8 cellular contexts compared by ENCODE assay signal in genomic region chr15:70362911-70363310, GRCh38.
DNase-seq lines count a peak whose midpoint lies in the region; ATAC-seq and TF ChIP-seq lines count a peak whose summit lies in the region.

No MANE protein-coding gene starts in this region.

- TF ChIP-seq CTCF in DND-41 (IDR thresholded peaks at IDR 0.05; ENCODE audit: borderline replicate concordance, extremely low read depth, low read length, poor library complexity, severe bottlenecking) (peak; percentile 28), MM.1S (IDR thresholded peaks at IDR 0.05; ENCODE audit: low read length) (peak; percentile 72), choroid plexus epithelial cell (conservative IDR thresholded peaks at IDR 0.05; ENCODE audit: low read depth, low read length) (peak; percentile 92)

- DNase-seq in DND-41 = no peak
- DNase-seq in MM.1S = no peak
- DNase-seq in choroid plexus epithelial cell (ENCODE audit: low read depth) = peak; percentile 71
- peak; percentile 55 for DNase-seq in mesenchymal stem cell
- DNase-seq in T-helper 9 cell = no peak
- no peak for DNase-seq in dedifferentiated amniotic fluid mesenchymal stem cell (ENCODE audit: extremely low spot score)
- DNase-seq in activated T-cell treated with anti-CD3 and anti-CD28 coated beads, Interleukin-2, amount 50 U/mL, for 1 hour = no peak
- DNase-seq in naive thymus-derived CD4-positive, alpha-beta T cell = no peak

- H3K4me3 ChIP-seq in DND-41 (ENCODE audit: low read depth in 1 of 2, low read length in 2 of 2) (no peak overlapping the region), MM.1S (ENCODE audit: low read length) (no peak overlapping the region), choroid plexus epithelial cell (ENCODE audit: low read depth, low read length) (no peak overlapping the region), mesenchymal stem cell (ENCODE audit: insufficient read depth in 1 of 2, low read depth in 1 of 2, low read length in 2 of 2) (no peak overlapping the region)
- H3K4me3 ChIP-seq in naive thymus-derived CD4-positive, alpha-beta T cell (ENCODE audit: low read length) = no peak overlapping the region

- no peak overlapping the region for H3K23ac ChIP-seq in mesenchymal stem cell (ENCODE audit: low read length in 2 of 2)

- H2AK5ac ChIP-seq in mesenchymal stem cell (ENCODE audit: low read length, severe bottlenecking) = no peak overlapping the region

- peaks cover 0 to 9% (median 0%) of the 10 kb centered on the region in 5 donors for H3K36me3 Mint-ChIP-seq in naive thymus-derived CD4-positive, alpha-beta T cell

- H4K91ac ChIP-seq in mesenchymal stem cell (ENCODE audit: low read length) = no peak overlapping the region

- no peaks in the 10 kb centered on the region for H3K79me1 ChIP-seq in mesenchymal stem cell (replicated peaks; ENCODE audit: low read length, poor library complexity, severe bottlenecking)

- H3K9me2 ChIP-seq in MM.1S (replicated peaks; ENCODE audit: insufficient read depth, low read length) = no peaks in the 10 kb centered on the region

- no peak overlapping the region for H3K14ac ChIP-seq in mesenchymal stem cell (ENCODE audit: low read length in 2 of 2)

- H3K79me2 ChIP-seq in DND-41 (ENCODE audit: insufficient read depth, low read length) (no peaks in the 10 kb centered on the region), MM.1S (ENCODE audit: low read length) (no peaks in the 10 kb centered on the region)

- H3K4me2 ChIP-seq in DND-41 (ENCODE audit: insufficient read depth, low read length) (no peak overlapping the region), MM.1S (ENCODE audit: low read depth, low read length) (no peak overlapping the region), mesenchymal stem cell (ENCODE audit: low read length, poor library complexity, severe bottlenecking) (no peak overlapping the region)

- H3K27me3 Mint-ChIP-seq in naive thymus-derived CD4-positive, alpha-beta T cell = peaks cover 0 to 44% (median 10%) of the 10 kb centered on the region in 5 donors

- H4K20me1 ChIP-seq in DND-41 (ENCODE audit: insufficient read depth, low read length) (no peaks in the 10 kb centered on the region), MM.1S (ENCODE audit: insufficient read depth, low read length) (no peaks in the 10 kb centered on the region)

- no peaks in the 10 kb centered on the region for H3K9me3 ChIP-seq in DND-41 (ENCODE audit: insufficient read depth, low read length, severe bottlenecking)
- H3K9me3 ChIP-seq in MM.1S (replicated peaks; ENCODE audit: insufficient read depth, low read length) = no peaks in the 10 kb centered on the region
- H3K9me3 ChIP-seq in mesenchymal stem cell (ENCODE audit: control insufficient read depth, low read length) = peaks cover 6% of the 10 kb centered on the region
- H3K9me3 ChIP-seq in naive thymus-derived CD4-positive, alpha-beta T cell (ENCODE audit: control insufficient read depth in 2 of 3, low read length in 3 of 3) = no peaks in the 10 kb centered on the region

- H2BK5ac ChIP-seq in mesenchymal stem cell (ENCODE audit: low read depth, low read length, poor library complexity, severe bottlenecking) = no peak overlapping the region

- CTCF ChIA-PET in naive thymus-derived CD4-positive, alpha-beta T cell (lab: Charles Lee) = no interaction called here

- H2AFZ ChIP-seq in DND-41 (ENCODE audit: low read depth, low read length) = no peak overlapping the region
- H2AFZ ChIP-seq in MM.1S (ENCODE audit: low read length) = no peak overlapping the region
- H2AFZ ChIP-seq in mesenchymal stem cell (ENCODE audit: low read depth, low read length) = no peak overlapping the region

- no peak overlapping the region for H3K18ac ChIP-seq in mesenchymal stem cell (ENCODE audit: low read depth in 1 of 2, low read length in 2 of 2)

- no peaks in the 10 kb centered on the region for H3F3A ChIP-seq in MM.1S (ENCODE audit: insufficient read depth, low read length)

- no peak overlapping the region for H2BK15ac ChIP-seq in mesenchymal stem cell (ENCODE audit: low read depth, poor library complexity, severe bottlenecking)

- POLR2A ChIA-PET in naive thymus-derived CD4-positive, alpha-beta T cell (lab: Charles Lee) = no interaction called here

- H3K27ac ChIP-seq in DND-41 (ENCODE audit: low read length) = no peak overlapping the region
- no peak overlapping the region for H3K27ac ChIP-seq in MM.1S (ENCODE audit: low read length)
- H3K27ac ChIP-seq in mesenchymal stem cell (ENCODE audit: low read length, poor library complexity, severe bottlenecking) = no peak overlapping the region
- H3K27ac ChIP-seq in naive thymus-derived CD4-positive, alpha-beta T cell (ENCODE audit: low read depth, low read length) = no peak overlapping the region

- H2BK120ac ChIP-seq in mesenchymal stem cell (ENCODE audit: low read depth, low read length) = no peak overlapping the region

- peaks cover 0 to 4% (median 0%) of the 10 kb centered on the region in 11 donors for H3K9me3 Mint-ChIP-seq in naive thymus-derived CD4-positive, alpha-beta T cell

- H3K4ac ChIP-seq in mesenchymal stem cell (ENCODE audit: low read depth in 1 of 2, low read length in 2 of 2) = peak overlapping the region in 1 of 2 experiments; percentile 31

- no peak overlapping the region for H2BK12ac ChIP-seq in mesenchymal stem cell (ENCODE audit: low read length in 2 of 2)

- H3K4me1 ChIP-seq in DND-41 (ENCODE audit: insufficient read depth, low read length) = peaks cover 7% of the 10 kb centered on the region
- H3K4me1 ChIP-seq in MM.1S (ENCODE audit: low read length) = no peaks in the 10 kb centered on the region; the same call in 1 of the 2 replicates
- H3K4me1 ChIP-seq in mesenchymal stem cell (ENCODE audit: control insufficient read depth, insufficient read depth, low read depth, low read length) = no peaks in the 10 kb centered on the region
- H3K4me1 ChIP-seq in naive thymus-derived CD4-positive, alpha-beta T cell (ENCODE audit: control insufficient read depth in 2 of 2, insufficient read depth in 2 of 2, low read length in 2 of 2) = peaks cover 0 to 2% of the 10 kb centered on the region in 2 donors

- no peak overlapping the region for H3K27ac Mint-ChIP-seq in naive thymus-derived CD4-positive, alpha-beta T cell

- ATAC-seq in DND-41 (ENCODE audit: insufficient read depth, low read depth) = no peak
- no peak for ATAC-seq in naive thymus-derived CD4-positive, alpha-beta T cell

- no peak overlapping the region for H3K4me3 Mint-ChIP-seq in naive thymus-derived CD4-positive, alpha-beta T cell

- H3K4me1 Mint-ChIP-seq in naive thymus-derived CD4-positive, alpha-beta T cell = peaks cover 0 to 3% (median under 1%) of the 10 kb centered on the region in 7 donors

- H3K36me3 ChIP-seq in DND-41 (ENCODE audit: insufficient read depth, low read length) (no peaks in the 10 kb centered on the region), MM.1S (replicated peaks; ENCODE audit: insufficient read depth, low read length) (no peaks in the 10 kb centered on the region), mesenchymal stem cell (ENCODE audit: control insufficient read depth in 1 of 2, insufficient read depth in 2 of 2, low read depth in 1 of 2, low read length in 2 of 2) (no peaks in the 10 kb centered on the region)
- no peaks in the 10 kb centered on the region for H3K36me3 ChIP-seq in naive thymus-derived CD4-positive, alpha-beta T cell (ENCODE audit: control insufficient read depth in 2 of 3, insufficient read depth in 3 of 3, low read length in 3 of 3)

- H3K9ac ChIP-seq in DND-41 (ENCODE audit: low read depth, low read length) (no peak overlapping the region), MM.1S (ENCODE audit: low read length) (no peak overlapping the region), mesenchymal stem cell (ENCODE audit: low read length) (no peak overlapping the region)

- 47% methylated on average over 6 of the region's 6 CpGs for WGBS in mesenchymal stem cell

- H3K27me3 ChIP-seq in DND-41 (ENCODE audit: insufficient read depth, low read length, poor library complexity) = no peaks in the 10 kb centered on the region
- no peaks in the 10 kb centered on the region for H3K27me3 ChIP-seq in MM.1S (replicated peaks; ENCODE audit: insufficient read depth, low read length)
- peaks cover 17 to 30% of the 10 kb centered on the region in 2 experiments for H3K27me3 ChIP-seq in mesenchymal stem cell (ENCODE audit: control insufficient read depth in 1 of 2, insufficient read depth in 1 of 2, low read length in 2 of 2)
- no peaks in the 10 kb centered on the region for H3K27me3 ChIP-seq in naive thymus-derived CD4-positive, alpha-beta T cell (ENCODE audit: control insufficient read depth in 2 of 2, insufficient read depth in 2 of 2, low read length in 2 of 2)

- intact Hi-C loops in naive thymus-derived CD4-positive, alpha-beta T cell (cut with micrococcal nuclease) = no loop called here

- H4K8ac ChIP-seq in mesenchymal stem cell (ENCODE audit: low read length) = no peak overlapping the region

Comparison
In these comparisons a context has a peak if more than half of its experiments do, and no peak if none do; other contexts are left out.
1. DNase-seq: peak in choroid plexus epithelial cell (single experiment) and mesenchymal stem cell (single experiment); none in DND-41 (single experiment), MM.1S (single experiment), T-helper 9 cell (single experiment), dedifferentiated amniotic fluid mesenchymal stem cell (single experiment), activated T-cell treated with anti-CD3 and anti-CD28 coated beads, Interleukin-2, amount 50 U/mL, for 1 hour (single experiment) and naive thymus-derived CD4-positive, alpha-beta T cell (0 of 9).
2. CTCF ChIP-seq: peak in every context shown above with its lines; median percentile 92 in choroid plexus epithelial cell; 72 in MM.1S; 28 in DND-41.